ENCODE assay signal across 8 cellular contexts in the genomic region with DNA sequence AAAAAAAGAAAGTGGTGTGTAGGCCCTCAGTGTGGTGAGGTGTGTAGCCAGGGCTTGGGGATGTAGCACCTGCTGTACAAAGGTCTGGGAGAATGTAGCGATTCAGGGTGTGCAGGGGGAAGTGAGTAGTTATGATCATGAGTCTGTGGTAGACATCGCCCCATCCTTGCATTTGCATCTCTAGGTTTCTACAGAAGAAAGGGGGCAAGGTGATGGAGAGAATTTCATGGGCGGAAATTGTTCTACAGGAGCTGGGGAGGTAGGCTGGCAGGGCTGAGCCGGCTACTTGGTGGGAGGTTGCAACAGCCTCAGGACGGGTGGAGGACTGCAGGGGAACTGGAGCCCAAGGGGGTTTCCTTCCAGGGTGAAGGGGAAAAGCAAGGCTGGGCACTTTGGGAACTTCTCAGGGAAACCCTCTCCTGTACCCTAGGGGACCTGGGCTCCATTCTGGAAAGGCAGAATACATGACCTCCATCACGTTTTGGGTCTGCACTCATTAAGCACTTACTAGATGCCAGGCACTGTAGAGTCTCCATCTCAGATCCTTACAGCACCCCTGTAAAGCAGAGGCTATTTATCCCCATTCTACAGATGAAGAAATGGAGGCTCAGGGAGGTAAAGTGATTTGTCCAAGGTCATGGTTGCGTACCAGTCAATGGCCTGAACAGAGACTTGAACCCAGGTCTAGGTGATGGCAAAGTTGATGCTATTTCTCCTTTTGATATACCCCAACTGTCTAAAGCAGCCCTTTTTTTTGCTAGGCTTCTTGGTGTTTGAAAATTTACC. TPM values are rescaled to one million over a fixed set of nuclear protein-coding genes. Genes with fewer than 3 reads are reported as not detected.
DNase-seq lines count a peak whose midpoint lies in the region; ATAC-seq, FAIRE-seq and TF ChIP-seq lines count a peak whose summit lies in the region.

No MANE protein-coding gene starts in this region.

- no peaks in the 10 kb centered on the region for H3K36me3 ChIP-seq in left lung

- intact Hi-C loops in left lung (cut with DNase I): no loop called here
- intact Hi-C loops in head of caudate nucleus (cut with DNase I): no loop called here

- no peaks in the 10 kb centered on the region for H3K27me3 ChIP-seq in left lung

- peak overlapping the region; percentile 82 to 98 for H3K27ac ChIP-seq in left lung

- H3K4me1 ChIP-seq in left lung: peaks cover 12 to 97% of the 10 kb centered on the region in 2 donors

- no peak overlapping the region; the same call in 1 of the 2 replicates for H3K4me3 ChIP-seq in GM12864 (ENCODE audit: low read depth, low read length)
- no peak overlapping the region for H3K4me3 ChIP-seq in left lung

- no peak for TF ChIP-seq CTCF in GM12864 (IDR thresholded peaks at IDR 0.05; ENCODE audit: low read depth, low read length, missing control alignments)
- no peak for TF ChIP-seq CTCF in left lung (IDR thresholded peaks at IDR 0.05)
- TF ChIP-seq CTCF in D721Med (IDR thresholded peaks at IDR 0.05; ENCODE audit: insufficient read depth, missing control alignments): no peak

- DNase-seq in GM12864 (ENCODE audit: low read depth) (peak; percentile 98), left lung (peak in 1 of 2 donors; percentile 72), hypothalamus (lab: John Stamatoyannopoulos, UW) (no peak), anterior cingulate cortex (lab: John Stamatoyannopoulos, UW) (no peak), head of caudate nucleus (no peak), D721Med (ENCODE audit: insufficient read length, low spot score) (no peak)

- no peak for FAIRE-seq in D721Med (lab: Jason Lieb, UNC)

- ATAC-seq in GM19463 (IDR thresholded peaks at IDR 0.05; ENCODE audit: unreplicated experiment) (peak; percentile 61), HG03442 (IDR thresholded peaks at IDR 0.05; ENCODE audit: unreplicated experiment) (peak; percentile 54), left lung (no peak)

- no peaks in the 10 kb centered on the region for H3K9me3 ChIP-seq in left lung

RNA-seq across cellular contexts. Expression of gene TNFRSF1B, which starts 14.5 kb away (rescaled TPM):
- 100 to 1,000 TPM in 1 of 2 donors, 10 to 100 TPM in 1; 33.0 to 109 TPM for total RNA-seq in left lung
